In the genomic region with DNA sequence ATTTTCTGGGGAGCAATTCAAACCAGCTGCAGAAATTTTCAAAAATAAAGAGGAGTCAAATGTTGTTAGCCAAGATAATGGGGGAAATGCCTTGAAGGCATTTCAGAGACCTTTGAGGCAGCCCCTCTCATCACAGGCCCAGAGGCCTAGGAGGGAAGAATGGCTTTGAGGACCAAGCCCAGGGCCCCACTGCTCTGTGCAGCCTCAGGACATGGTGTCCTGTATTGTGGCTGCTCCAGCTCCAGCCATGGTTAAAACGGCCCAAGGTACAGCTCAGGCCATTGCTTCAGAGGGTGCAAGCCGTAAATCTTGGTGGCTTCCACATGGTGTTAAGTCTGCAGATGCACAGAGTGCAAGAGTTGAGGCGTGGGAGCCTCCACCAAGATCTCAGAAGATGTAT, we compare ENCODE assay signal across 7 cellular contexts.
"Had no signal": no experiment of that assay in that cellular context is flagged by ENCODE, and none has a peak within 500 bp of the region (broad histone marks: within the 10 kb centered on the region; RNA-seq: fewer than 3 reads in every experiment).

No MANE protein-coding gene starts in this region.

- DNase-seq: H7, KBM-7 had no signal

- H3K9me3 ChIP-seq: HAP-1 had no signal

- H3K4me3 ChIP-seq: GM23338, HAP-1 had no signal

- H3K4me3 Mint-ChIP-seq: GM23338, IgD-negative memory B cell had no signal

- H3K4me1 ChIP-seq: HAP-1 had no signal

- H3K36me3 ChIP-seq: HAP-1 had no signal

- H3K4me1 Mint-ChIP-seq: IgD-negative memory B cell had no signal

- H3K27ac Mint-ChIP-seq: GM23338, IgD-negative memory B cell had no signal

- H3K27ac ChIP-seq: KMS-11 had no signal

- ATAC-seq: HCT116 had no signal

- H3K36me3 Mint-ChIP-seq: IgD-negative memory B cell had no signal
